In the genomic region with DNA sequence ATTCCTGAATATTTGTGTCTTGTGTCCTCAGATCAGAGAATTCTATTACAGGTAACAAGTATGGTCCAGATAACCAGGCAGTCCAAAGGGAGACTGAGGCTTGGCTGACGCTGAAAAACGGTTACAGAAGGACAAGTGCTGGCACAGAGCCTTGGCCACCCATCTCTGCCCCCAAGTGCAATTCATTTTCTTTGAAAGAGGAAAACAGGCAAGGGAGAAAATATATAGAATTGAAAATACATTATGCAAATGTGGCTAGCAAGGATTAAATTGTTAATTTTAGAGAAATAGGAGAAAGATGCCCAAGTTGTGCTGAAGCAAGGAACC, we compare ENCODE assay signal across 10 cellular contexts. TPM values are rescaled to one million over a fixed set of nuclear protein-coding genes. Genes with fewer than 3 reads are reported as not detected.
DNase-seq lines count a peak whose midpoint lies in the region; ATAC-seq and TF ChIP-seq lines count a peak whose summit lies in the region.
"Had no signal": no experiment of that assay in that cellular context is flagged by ENCODE, and none has a peak within 500 bp of the region (broad histone marks: within the 10 kb centered on the region; RNA-seq: fewer than 3 reads in every experiment).

No MANE protein-coding gene starts in this region.

- peaks cover 24% of the 10 kb centered on the region for H3K4me1 Mint-ChIP-seq in T-helper 2 cell treated with Interferon-gamma antibody and Interleukin-4, amounts not matched to agents 5 μg/mL and 100 μg/mL, for 36 hours (ENCODE audit: low read depth)

- peak overlapping the region in 3 of 5 donors; percentile 10 to 45 (median 17) for H3K27ac ChIP-seq in adrenal gland
- peak overlapping the region; percentile 87 for H3K27ac ChIP-seq in layer of hippocampus (ENCODE audit: low read depth, low read length)
- peak overlapping the region; percentile 85 for H3K27ac ChIP-seq in suprapubic skin

- TF ChIP-seq CTCF in adrenal gland (IDR thresholded peaks at IDR 0.05) (no peak), suprapubic skin (IDR thresholded peaks at IDR 0.05) (no peak)

- H3K4me1 ChIP-seq in adrenal gland (replicated peaks in 1 of 2) (peaks cover 19 to 70% of the 10 kb centered on the region in 2 donors), suprapubic skin (peaks cover 67% of the 10 kb centered on the region)

- peaks cover 12% of the 10 kb centered on the region for H3K36me3 Mint-ChIP-seq in T-helper 2 cell treated with Interferon-gamma antibody and Interleukin-4, amounts not matched to agents 5 μg/mL and 100 μg/mL, for 36 hours (ENCODE audit: low read depth)

- intact Hi-C loops in adrenal gland (cut with DNase I) = loop anchor here (5.0 kb wide), 2 partner anchors 124 to 134 kb away; no protein-coding TSS in a partner anchor

- H3K27ac Mint-ChIP-seq in T-helper 2 cell treated with Interferon-gamma antibody and Interleukin-4, amounts not matched to agents 5 μg/mL and 100 μg/mL, for 36 hours = no peak overlapping the region

- H3K4me3 Mint-ChIP-seq in T-helper 2 cell treated with Interferon-gamma antibody and Interleukin-4, amounts not matched to agents 5 μg/mL and 100 μg/mL, for 36 hours = peak overlapping the region; percentile 84

- ATAC-seq in GM21576 (IDR thresholded peaks at IDR 0.05; ENCODE audit: unreplicated experiment) = no peak

- H3K4me3 ChIP-seq in adrenal gland (peak overlapping the region in 1 of 4 donors; percentile 84), suprapubic skin (peak overlapping the region; percentile 73)

- WGBS in adrenal gland, 4 donors = 39 to 43% (median 40%) methylated on average over 2 of the region's 2 CpGs
- WGBS in suprapubic skin = 67% methylated on average over 2 of the region's 2 CpGs

- no peak for TF ChIP-seq EP300 in suprapubic skin (IDR thresholded peaks at IDR 0.05)

- H3K27me3 Mint-ChIP-seq in T-helper 2 cell treated with Interferon-gamma antibody and Interleukin-4, amounts not matched to agents 5 μg/mL and 100 μg/mL, for 36 hours (ENCODE audit: low read depth) = peaks cover 41% of the 10 kb centered on the region

- H3K36me3 ChIP-seq in adrenal gland (replicated peaks in 1 of 2) (peaks cover 0 to 4% of the 10 kb centered on the region in 2 donors), suprapubic skin (peaks cover 7% of the 10 kb centered on the region)

- no peaks in the 10 kb centered on the region for H3K27me3 ChIP-seq in adrenal gland
- no peaks in the 10 kb centered on the region for H3K27me3 ChIP-seq in layer of hippocampus (ENCODE audit: control insufficient read depth, insufficient read depth, low read length)
- H3K27me3 ChIP-seq in suprapubic skin = no peaks in the 10 kb centered on the region

- no peaks in the 10 kb centered on the region for H3K9me3 Mint-ChIP-seq in T-helper 2 cell treated with Interferon-gamma antibody and Interleukin-4, amounts not matched to agents 5 μg/mL and 100 μg/mL, for 36 hours

- DNase-seq in T-helper 2 cell treated with Interferon-gamma antibody and Interleukin-4, amounts not matched to agents 5 μg/mL and 100 μg/mL, for 36 hours (ENCODE audit: low spot score) = no peak
- DNase-seq in T-helper 2 cell (no peak), adrenal gland (no peak), suprapubic skin (ENCODE audit: low spot score in 2 of 2) (no peak), NCI-H345 treated with DMSO at 0.1 percent for 48 hours (lab: John Stamatoyannopoulos, UW; ENCODE audit: unreplicated experiment) (no peak), GDM1 (lab: John Stamatoyannopoulos, UW) (no peak)
- DNase-seq: activated naive CD4-positive, alpha-beta T cell; NCI-H187 had no signal

- H3K9me3 ChIP-seq in adrenal gland (replicated peaks in 1 of 3) (no peaks in the 10 kb centered on the region), suprapubic skin (no peaks in the 10 kb centered on the region)

- TF ChIP-seq POLR2A in adrenal gland (IDR thresholded peaks at IDR 0.05) = no peak
- TF ChIP-seq POLR2A in suprapubic skin (IDR thresholded peaks at IDR 0.05) = no peak

RNA-seq across cellular contexts. Expression of a gene that starts 1.2 kb away (rescaled TPM):
- total RNA-seq in adrenal gland (10 to 100 TPM; 27.3 to 56.8 (median 42.2) TPM), suprapubic skin (10 to 100 TPM; 27.8 to 52.7 (median 34.5) TPM)
- polyA plus RNA-seq in adrenal gland = 10 to 100 TPM; 13.4 to 14.6 (median 14.2) TPM

RNA-seq across cellular contexts. Expression of a gene that starts 29.8 kb away (rescaled TPM):
- total RNA-seq in adrenal gland (100 to 1,000 TPM in 1 of 8 donors, 10 to 100 TPM in 7; 22.8 to 142 (median 63.4) TPM), suprapubic skin (10 to 100 TPM; 26.2 to 36.2 (median 31.5) TPM)
- 100 to 1,000 TPM in 1 of 3 donors, 10 to 100 TPM in 2; 26.3 to 108 (median 40.1) TPM for polyA plus RNA-seq in adrenal gland

Comparison
In these comparisons a context has a peak if more than half of its experiments do, and no peak if none do; other contexts are left out.
1. H3K27ac ChIP-seq: peak in every context shown above with its lines; median percentile 87 in layer of hippocampus; 85 in suprapubic skin; 17 in adrenal gland.